13 cellular contexts compared by ENCODE assay signal in genomic region chr17:78027121-78027520, GRCh38.
DNase-seq lines count a peak whose midpoint lies in the region; ATAC-seq and TF ChIP-seq lines count a peak whose summit lies in the region.
"Had no signal": no experiment of that assay in that cellular context is flagged by ENCODE, and none has a peak within 500 bp of the region (broad histone marks: within the 10 kb centered on the region; RNA-seq: fewer than 3 reads in every experiment).

No MANE protein-coding gene starts in this region.

- H3K27ac ChIP-seq in CD4-positive, CD25-positive, alpha-beta regulatory T cell (ENCODE audit: insufficient read depth, low read length, poor library complexity, severe bottlenecking): no peak overlapping the region
- H3K27ac ChIP-seq in right cardiac atrium (ENCODE audit: low read length): peak overlapping the region; percentile 4
- H3K27ac ChIP-seq: HL-60 had no signal

- H3K4me1 ChIP-seq in CD4-positive, CD25-positive, alpha-beta regulatory T cell (ENCODE audit: control insufficient read depth, insufficient read depth, low read length, poor library complexity, severe bottlenecking): no peaks in the 10 kb centered on the region
- peaks cover 2% of the 10 kb centered on the region for H3K4me1 ChIP-seq in right cardiac atrium (ENCODE audit: control insufficient read depth, insufficient read depth, low read length)

- peaks cover 23 to 35% (median 29%) of the 10 kb centered on the region in 4 donors for H3K4me1 Mint-ChIP-seq in CD4-positive, CD25-positive, alpha-beta regulatory T cell
- H3K4me1 Mint-ChIP-seq in activated T-helper 17 cell treated with anti-CD3 and anti-CD28 coated beads, Interleukin-2, amount 50 U/mL, for 72 hours: peaks cover 19% of the 10 kb centered on the region

- no peaks in the 10 kb centered on the region for H3K27me3 ChIP-seq in CD4-positive, CD25-positive, alpha-beta regulatory T cell (ENCODE audit: control insufficient read depth, insufficient read depth, low read length)
- no peaks in the 10 kb centered on the region for H3K27me3 ChIP-seq in right cardiac atrium (ENCODE audit: control insufficient read depth, insufficient read depth)

- peak overlapping the region; percentile 13 to 54 (median 40) for H3K27ac Mint-ChIP-seq in CD4-positive, CD25-positive, alpha-beta regulatory T cell
- H3K27ac Mint-ChIP-seq in activated T-helper 17 cell treated with anti-CD3 and anti-CD28 coated beads, Interleukin-2, amount 50 U/mL, for 72 hours: peak overlapping the region; percentile 40

- CTCF ChIA-PET in GM10248 (lab: Yijun Ruan, JAX): interaction anchor here (2.1 to 2.4 kb wide), 2 partner anchors 14 to 58 kb away, joined by 7 to 10 read pairs; no protein-coding TSS in a partner anchor

- 69% methylated on average over 2 of the region's 2 CpGs for WGBS in right cardiac atrium

- peaks cover 28% of the 10 kb centered on the region for H3K36me3 ChIP-seq in CD4-positive, CD25-positive, alpha-beta regulatory T cell (ENCODE audit: control insufficient read depth, insufficient read depth, low read length)

- no peak for DNase-seq in CD4-positive, CD25-positive, alpha-beta regulatory T cell
- peak; percentile 37 for DNase-seq in NCI-H2029 (lab: John Stamatoyannopoulos, UW)
- DNase-seq in right cardiac atrium: no peak
- no peak for DNase-seq in HUDEP-2 (lab: John Stamatoyannopoulos, UW; ENCODE audit: unreplicated experiment in 76 of 76)
- DNase-seq in activated T-cell treated with anti-CD3 and anti-CD28 coated beads, Interleukin-2, amount 50 U/mL, for 1 hour: no peak
- DNase-seq in GM10248 (ENCODE audit: extremely low spot score): no peak
- DNase-seq: KG1, NCI-H1092, NCI-H1694 treated with DMSO at 0.1 percent for 48 hours, NCI-H446, OCI-M1 had no signal

- H3K27me3 Mint-ChIP-seq in CD4-positive, CD25-positive, alpha-beta regulatory T cell: no peaks in the 10 kb centered on the region
- no peaks in the 10 kb centered on the region for H3K27me3 Mint-ChIP-seq in activated T-helper 17 cell treated with anti-CD3 and anti-CD28 coated beads, Interleukin-2, amount 50 U/mL, for 72 hours

- no peak overlapping the region for H3K4me3 Mint-ChIP-seq in CD4-positive, CD25-positive, alpha-beta regulatory T cell
- no peak overlapping the region for H3K4me3 Mint-ChIP-seq in activated T-helper 17 cell treated with anti-CD3 and anti-CD28 coated beads, Interleukin-2, amount 50 U/mL, for 72 hours

- ATAC-seq in CD4-positive, CD25-positive, alpha-beta regulatory T cell (ENCODE audit: low read depth in 2 of 2): no peak
- ATAC-seq in activated T-helper 17 cell treated with anti-CD3 and anti-CD28 coated beads, Interleukin-2, amount 50 U/mL, for 72 hours (replicated peaks): no peak
- ATAC-seq in right cardiac atrium: peak; percentile 33 to 51

- no peak for TF ChIP-seq CTCF in GM10248 (IDR thresholded peaks at IDR 0.05; ENCODE audit: control extremely low read depth, extremely low read depth, low read depth, missing control alignments)

- peaks cover 9% of the 10 kb centered on the region for H3K36me3 Mint-ChIP-seq in CD4-positive, CD25-positive, alpha-beta regulatory T cell
- H3K36me3 Mint-ChIP-seq in activated T-helper 17 cell treated with anti-CD3 and anti-CD28 coated beads, Interleukin-2, amount 50 U/mL, for 72 hours (ENCODE audit: low read depth): peaks cover 8% of the 10 kb centered on the region

- intact Hi-C loops in right cardiac atrium (cut with DNase I): loop anchor here in 2 of 4 donors (10.0 kb wide), 2 partner anchors 48 to 68 kb away; no protein-coding TSS in a partner anchor

- POLR2A ChIA-PET in GM10248 (lab: Yijun Ruan, JAX): no interaction called here

- no peak overlapping the region for H3K4me3 ChIP-seq in CD4-positive, CD25-positive, alpha-beta regulatory T cell (ENCODE audit: low read depth, low read length)
- no peak overlapping the region for H3K4me3 ChIP-seq in right cardiac atrium (ENCODE audit: low read length)

- no peaks in the 10 kb centered on the region for H3K9me3 ChIP-seq in CD4-positive, CD25-positive, alpha-beta regulatory T cell (ENCODE audit: control insufficient read depth in 2 of 2, low read length in 2 of 2)
- no peaks in the 10 kb centered on the region for H3K9me3 ChIP-seq in right cardiac atrium (ENCODE audit: control insufficient read depth, low read length)

- peaks cover 0 to 2% (median 0%) of the 10 kb centered on the region in 7 donors for H3K9me3 Mint-ChIP-seq in CD4-positive, CD25-positive, alpha-beta regulatory T cell
- no peaks in the 10 kb centered on the region for H3K9me3 Mint-ChIP-seq in activated T-helper 17 cell treated with anti-CD3 and anti-CD28 coated beads, Interleukin-2, amount 50 U/mL, for 72 hours

Comparison
In these comparisons a context has a peak if more than half of its experiments do, and no peak if none do; other contexts are left out.
1. ATAC-seq: peak in right cardiac atrium (2 of 2); none in CD4-positive, CD25-positive, alpha-beta regulatory T cell (0 of 2) and activated T-helper 17 cell treated with anti-CD3 and anti-CD28 coated beads, Interleukin-2, amount 50 U/mL, for 72 hours (single experiment).